8 cellular contexts compared by ENCODE assay signal in the genomic region with DNA sequence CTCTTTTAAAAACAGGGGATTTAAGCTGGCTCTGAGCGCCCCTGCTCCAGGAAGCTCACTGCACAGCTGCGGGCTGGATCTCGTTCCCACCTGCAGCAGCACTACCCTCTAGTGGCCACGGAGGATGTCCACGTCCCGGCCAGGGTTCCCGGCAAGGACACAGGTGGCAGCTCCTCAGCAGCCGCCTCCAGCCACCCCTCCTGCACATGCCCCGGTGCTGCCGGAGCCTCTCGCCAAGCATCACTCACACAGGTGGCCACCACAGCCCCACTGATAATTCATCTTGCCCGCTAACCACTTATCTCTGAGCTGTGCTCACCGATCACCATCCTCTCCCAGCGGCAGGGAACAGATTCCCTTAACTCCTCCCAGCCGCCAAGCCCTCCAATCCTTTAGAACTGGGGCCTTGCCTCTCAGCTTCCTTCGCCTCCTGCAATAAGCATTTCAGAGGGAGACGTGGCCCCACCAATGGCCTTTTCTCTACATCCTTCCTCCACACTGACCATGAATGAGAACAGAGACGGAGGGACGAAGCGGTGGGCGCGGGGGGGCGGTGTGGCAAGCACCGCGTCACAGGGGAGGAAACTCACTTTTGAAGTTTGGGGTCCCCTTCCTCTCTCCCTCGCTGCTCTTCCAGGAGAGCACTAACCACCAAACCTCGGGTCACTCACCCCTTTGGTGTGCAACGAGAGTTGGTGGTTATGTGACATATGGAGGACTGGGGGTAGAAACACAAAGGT.
A peak's percentile ranks its signal among the peaks of the same experiment; 100 is the strongest.
DNase-seq lines count a peak whose midpoint lies in the region; ATAC-seq and TF ChIP-seq lines count a peak whose summit lies in the region.

No MANE protein-coding gene starts in this region.

- no peak overlapping the region for H3K27ac Mint-ChIP-seq in activated naive CD8-positive, alpha-beta T cell treated with anti-CD3 and anti-CD28 coated beads, Interleukin-2, amount 50 U/mL, for 24 hours

- POLR2A ChIA-PET in AG04449 (lab: Yijun Ruan, JAX) (interaction anchor here (0.6 kb wide), 1 partner anchor 12 kb away, joined by 3 read pairs; no protein-coding TSS in a partner anchor), GM10248 (lab: Yijun Ruan, JAX) (interaction anchor here (0.7 kb wide), 1 partner anchor 314 kb away, joined by 4 read pairs; a partner anchor contains a TSS)

- no peak overlapping the region for H3K27ac ChIP-seq in testis

- CTCF ChIA-PET in AG04449 (lab: Yijun Ruan, JAX) (interaction anchor here (0.8 to 13.1 kb wide), 22 partner anchors 9 to 396 kb away, joined by 3 to 473 read pairs (median 4); no protein-coding TSS in a partner anchor), GM10248 (lab: Yijun Ruan, JAX) (interaction anchor here (0.6 to 10.2 kb wide), 8 partner anchors 13 to 620 kb away, joined by 3 to 204 read pairs (median 6); no protein-coding TSS in a partner anchor)

- TF ChIP-seq POLR2A in testis (IDR thresholded peaks at IDR 0.05): no peak

- H3K27me3 ChIP-seq in testis: no peaks in the 10 kb centered on the region

- ATAC-seq in activated naive CD8-positive, alpha-beta T cell treated with anti-CD3 and anti-CD28 coated beads, Interleukin-2, amount 50 U/mL, for 24 hours: no peak
- no peak for ATAC-seq in HG02970 (IDR thresholded peaks at IDR 0.05; ENCODE audit: low FRiP score, unreplicated experiment)
- no peak for ATAC-seq in GM21529 (IDR thresholded peaks at IDR 0.05; ENCODE audit: unreplicated experiment)

- H3K4me3 ChIP-seq in AG04449 (ENCODE audit: low read depth, low read length) (no peak overlapping the region), testis (no peak overlapping the region)

- 55 to 58% methylated on average over 28 of the region's 28 CpGs for WGBS in testis, 2 donors

- intact Hi-C loops in testis (cut with DNase I; ENCODE audit: low total_unique reads): no loop called here

- H3K4me3 Mint-ChIP-seq in activated naive CD8-positive, alpha-beta T cell treated with anti-CD3 and anti-CD28 coated beads, Interleukin-2, amount 50 U/mL, for 24 hours: no peak overlapping the region

- H3K9me3 Mint-ChIP-seq in activated naive CD8-positive, alpha-beta T cell treated with anti-CD3 and anti-CD28 coated beads, Interleukin-2, amount 50 U/mL, for 24 hours: no peaks in the 10 kb centered on the region

- no peaks in the 10 kb centered on the region for H3K4me1 Mint-ChIP-seq in activated naive CD8-positive, alpha-beta T cell treated with anti-CD3 and anti-CD28 coated beads, Interleukin-2, amount 50 U/mL, for 24 hours

- no peaks in the 10 kb centered on the region for H3K36me3 Mint-ChIP-seq in activated naive CD8-positive, alpha-beta T cell treated with anti-CD3 and anti-CD28 coated beads, Interleukin-2, amount 50 U/mL, for 24 hours (ENCODE audit: low read depth)

- H3K27me3 Mint-ChIP-seq in activated naive CD8-positive, alpha-beta T cell treated with anti-CD3 and anti-CD28 coated beads, Interleukin-2, amount 50 U/mL, for 24 hours: peaks cover 44% of the 10 kb centered on the region

- TF ChIP-seq CTCF in AG04449 (IDR thresholded peaks at IDR 0.05; ENCODE audit: insufficient read depth, low read length, missing control alignments) (peak; percentile 80), GM10248 (IDR thresholded peaks at IDR 0.05; ENCODE audit: control extremely low read depth, extremely low read depth, low read depth, missing control alignments) (peak; percentile 55), testis (IDR thresholded peaks at IDR 0.05) (peak; percentile 44 to 70 (median 64))

- no peak for DNase-seq in AG04449 (ENCODE audit: low read depth, low spot score)
- DNase-seq in GM10248 (ENCODE audit: extremely low spot score): peak; percentile 65
- DNase-seq in NCI-H2107 treated with DMSO at 0.1 percent for 48 hours (lab: John Stamatoyannopoulos, UW; ENCODE audit: unreplicated experiment): peak; percentile 64
- DNase-seq in activated naive CD8-positive, alpha-beta T cell treated with anti-CD3 and anti-CD28 coated beads, Interleukin-2, amount 50 U/mL, for 24 hours: peak; percentile 24
- DNase-seq in hepatic stellate cell (ENCODE audit: low spot score): peak; percentile 81
- peak; percentile 74 for DNase-seq in testis

- H3K4me1 ChIP-seq in testis: no peaks in the 10 kb centered on the region

- H3K9me3 ChIP-seq in testis: no peaks in the 10 kb centered on the region

- no peaks in the 10 kb centered on the region for H3K36me3 ChIP-seq in testis (ENCODE audit: low read depth, missing control alignments)
